In genomic region chr15:41022487-41023090, GRCh38 we compare ENCODE assay signal across 8 cellular contexts.
DNase-seq lines count a peak whose midpoint lies in the region; ATAC-seq and TF ChIP-seq lines count a peak whose summit lies in the region.

No MANE protein-coding gene starts in this region.

- H3K9me3 ChIP-seq in BE2C = no peaks in the 10 kb centered on the region
- H3K9me3 ChIP-seq in OCI-LY3 (ENCODE audit: insufficient read depth, low read length) = no peaks in the 10 kb centered on the region
- H3K9me3 ChIP-seq in heart left ventricle = no peaks in the 10 kb centered on the region

- intact Hi-C loops in heart left ventricle (cut with DNase I) = loop anchor here in 4 of 10 donors (1.0 to 10.0 kb wide), 7 partner anchors 95 to 165 kb away; partner anchors contain the start of gene DLL4 (in 1 of the 4)

- no peak overlapping the region for H3K4me2 ChIP-seq in OCI-LY3 (ENCODE audit: low read length)

- no peak overlapping the region for H3K9ac ChIP-seq in OCI-LY3 (ENCODE audit: low read length)

- H3K27ac ChIP-seq in OCI-LY3 (ENCODE audit: low read length) (no peak overlapping the region), heart left ventricle (no peak overlapping the region)

- H3K79me2 ChIP-seq in OCI-LY3 (ENCODE audit: low read length) = no peaks in the 10 kb centered on the region

- no peak for TF ChIP-seq POLR2A in heart left ventricle (IDR thresholded peaks at IDR 0.05)

- H3K4me3 ChIP-seq in BE2C (ENCODE audit: low read depth, low read length) (no peak overlapping the region), OCI-LY3 (ENCODE audit: low read length) (no peak overlapping the region), heart left ventricle (no peak overlapping the region)

- H4K20me1 ChIP-seq in OCI-LY3 (ENCODE audit: insufficient read depth, low read length) = no peaks in the 10 kb centered on the region

- POLR2A ChIA-PET in activated naive CD8-positive, alpha-beta T cell treated with anti-CD3 and anti-CD28 coated beads, Interleukin-2, amount 10 ng/mL, durations not matched to agents 7 days and 5 days (lab: Charles Lee) = interaction anchor here (1.3 to 1.9 kb wide), 2 partner anchors 80 to 115 kb away, joined by 3 to 4 read pairs; no protein-coding TSS in a partner anchor

- H3K4me1 Mint-ChIP-seq in activated naive CD8-positive, alpha-beta T cell treated with anti-CD3 and anti-CD28 coated beads, Interleukin-2, amount 10 ng/mL, durations not matched to agents 7 days and 5 days = peaks cover 2% of the 10 kb centered on the region

- no peak overlapping the region for H3K4me3 Mint-ChIP-seq in activated naive CD8-positive, alpha-beta T cell treated with anti-CD3 and anti-CD28 coated beads, Interleukin-2, amount 10 ng/mL, durations not matched to agents 7 days and 5 days

- H3K4me1 ChIP-seq in BE2C (no peaks in the 10 kb centered on the region; the same call in 1 of the 2 replicates), OCI-LY3 (ENCODE audit: low read length) (peaks cover 7% of the 10 kb centered on the region; the same call in 1 of the 2 replicates), heart left ventricle (peaks cover 0 to 48% (median 20%) of the 10 kb centered on the region in 12 donors)

- 56 to 64% (median 58%) methylated on average over 5 of the region's 5 CpGs for WGBS in heart left ventricle, 4 donors

- H3K27ac Mint-ChIP-seq in activated naive CD8-positive, alpha-beta T cell treated with anti-CD3 and anti-CD28 coated beads, Interleukin-2, amount 10 ng/mL, durations not matched to agents 7 days and 5 days = no peak overlapping the region

- no peaks in the 10 kb centered on the region for H3K27me3 Mint-ChIP-seq in activated naive CD8-positive, alpha-beta T cell treated with anti-CD3 and anti-CD28 coated beads, Interleukin-2, amount 10 ng/mL, durations not matched to agents 7 days and 5 days

- peak; percentile 66 for ATAC-seq in activated naive CD8-positive, alpha-beta T cell treated with anti-CD3 and anti-CD28 coated beads, Interleukin-2, amount 10 ng/mL, durations not matched to agents 7 days and 5 days (ENCODE audit: low read depth)
- ATAC-seq in heart left ventricle = peak in 3 of 4 donors; percentile 57 to 78 (median 77)
- no peak for ATAC-seq in GM18909 (IDR thresholded peaks at IDR 0.05; ENCODE audit: poor library complexity, unreplicated experiment)
- no peak for ATAC-seq in HG02763 (IDR thresholded peaks at IDR 0.05; ENCODE audit: unreplicated experiment)

- no peaks in the 10 kb centered on the region for H3K9me3 Mint-ChIP-seq in activated naive CD8-positive, alpha-beta T cell treated with anti-CD3 and anti-CD28 coated beads, Interleukin-2, amount 10 ng/mL, durations not matched to agents 7 days and 5 days

- H3K27me3 ChIP-seq in BE2C (no peaks in the 10 kb centered on the region), OCI-LY3 (ENCODE audit: low read depth, low read length) (no peaks in the 10 kb centered on the region), heart left ventricle (no peaks in the 10 kb centered on the region)

- H3K36me3 ChIP-seq in BE2C = peaks cover 52% of the 10 kb centered on the region
- peaks cover 52% of the 10 kb centered on the region for H3K36me3 ChIP-seq in OCI-LY3 (replicated peaks; ENCODE audit: low read depth, low read length)
- peaks cover 0 to 75% (median 45%) of the 10 kb centered on the region in 9 donors for H3K36me3 ChIP-seq in heart left ventricle

- H3K36me3 Mint-ChIP-seq in activated naive CD8-positive, alpha-beta T cell treated with anti-CD3 and anti-CD28 coated beads, Interleukin-2, amount 10 ng/mL, durations not matched to agents 7 days and 5 days = peaks cover 22% of the 10 kb centered on the region

- in situ Hi-C loops in GM13977 (cut with MboI; ENCODE audit: low pct_unique_long_range_greater_than_20kb, low sequenced_read_pairs, unreplicated experiment) = no loop called here

- TF ChIP-seq CTCF in BE2C (IDR thresholded peaks at IDR 0.05; ENCODE audit: low read depth, low read length) = peak; percentile 93
- peak; percentile 80 for TF ChIP-seq CTCF in GM13977 (IDR thresholded peaks at IDR 0.05; ENCODE audit: extremely low read depth, insufficient read depth, missing control alignments)
- peak; percentile 73 for TF ChIP-seq CTCF in OCI-LY3 (IDR thresholded peaks at IDR 0.05; ENCODE audit: low read depth, low read length)
- peak; percentile 46 to 82 (median 70) for TF ChIP-seq CTCF in heart left ventricle (IDR thresholded peaks at IDR 0.05)

- H2AFZ ChIP-seq in OCI-LY3 (ENCODE audit: low read depth, low read length) = no peak overlapping the region

- DNase-seq in BE2C (peak; percentile 58), GM13977 (ENCODE audit: low spot score) (peak; percentile 47), heart left ventricle (peak in 2 of 5 donors; percentile 22 to 36), retina (peak; percentile 60)
- no peak for DNase-seq in activated naive CD8-positive, alpha-beta T cell treated with anti-CD3 and anti-CD28 coated beads, Interleukin-2, amount 10 ng/mL, durations not matched to agents 7 days and 5 days

Comparison
In these comparisons a context has a peak if more than half of its experiments do, and no peak if none do; other contexts are left out.
1. ATAC-seq: peak in activated naive CD8-positive, alpha-beta T cell treated with anti-CD3 and anti-CD28 coated beads, Interleukin-2, amount 10 ng/mL, durations not matched to agents 7 days and 5 days (single experiment) and heart left ventricle (3 of 4); none in GM18909 (single experiment) and HG02763 (single experiment).
2. Peak in every context shown above with its lines, with median percentiles within 50 percentile points of each other: CTCF ChIP-seq.